In genomic region chr12:51863921-51864700, GRCh38 we compare ENCODE assay signal across 9 cellular contexts. TPM values are rescaled to one million over a fixed set of nuclear protein-coding genes. Genes with fewer than 3 reads are reported as not detected.
DNase-seq lines count a peak whose midpoint lies in the region; ATAC-seq, FAIRE-seq and TF ChIP-seq lines count a peak whose summit lies in the region.
"Had no signal": no experiment of that assay in that cellular context is flagged by ENCODE, and none has a peak within 500 bp of the region (broad histone marks: within the 10 kb centered on the region; RNA-seq: fewer than 3 reads in every experiment).

No MANE protein-coding gene starts in this region.

- DNase-seq in GM23248 (peak; percentile 27), heart right ventricle (no peak), retina (peak; percentile 92), NCI-H1092 (lab: John Stamatoyannopoulos, UW) (no peak), NCI-H345 (lab: John Stamatoyannopoulos, UW) (no peak), HEK293T (ENCODE audit: extremely low spot score) (no peak), H54 (ENCODE audit: insufficient read length, low spot score) (no peak)
- DNase-seq in activated CD8-positive, alpha-beta T cell treated with anti-CD3 and anti-CD28 coated beads for 36 hours: peak; percentile 61

- H3K36me3 ChIP-seq in GM23248 (ENCODE audit: low read depth) (no peaks in the 10 kb centered on the region), heart right ventricle (no peaks in the 10 kb centered on the region)

- no peak overlapping the region for H3K27ac Mint-ChIP-seq in activated CD8-positive, alpha-beta T cell treated with anti-CD3 and anti-CD28 coated beads for 36 hours

- 10 to 11% methylated on average over 45 to 48 of the region's 49 CpGs for WGBS in GM23248 (ENCODE audit: low coverage in 1 of 2, low lambda C conversion rate in 2 of 2, missing lambda C conversion rate in 2 of 2), 2 experiments
- WGBS in heart right ventricle, 2 donors: 9 to 16% methylated on average over 49 of the region's 49 CpGs

- CTCF ChIA-PET in activated CD8-positive, alpha-beta T cell treated with anti-CD3 and anti-CD28 coated beads for 36 hours (lab: Charles Lee): interaction anchor here (1.1 to 2.4 kb wide), 5 partner anchors 10 to 443 kb away, joined by 3 to 20 read pairs (median 5); no protein-coding TSS in a partner anchor
- CTCF ChIA-PET in HEK293T (lab: Yijun Ruan, JAX): interaction anchor here (1.4 kb wide), 1 partner anchor 11 kb away, joined by 4 read pairs; no protein-coding TSS in a partner anchor

- H3K4me3 Mint-ChIP-seq in activated CD8-positive, alpha-beta T cell treated with anti-CD3 and anti-CD28 coated beads for 36 hours: peak overlapping the region; percentile 43

- H3K9me3 ChIP-seq in GM23248 (ENCODE audit: low read depth) (no peaks in the 10 kb centered on the region), heart right ventricle (no peaks in the 10 kb centered on the region)

- H3K27ac ChIP-seq in GM23248 (no peak overlapping the region), heart right ventricle (no peak overlapping the region)

- TF ChIP-seq POLR2A in H54 (IDR thresholded peaks at IDR 0.05; ENCODE audit: low read depth, low read length): no peak

- peak; percentile 84 for ATAC-seq in activated CD8-positive, alpha-beta T cell treated with anti-CD3 and anti-CD28 coated beads for 36 hours
- peak in 7 of 8 donors; percentile 22 to 64 (median 48) for ATAC-seq in heart right ventricle

- in situ Hi-C loops in GM23248 (cut with MboI): no loop called here

- H3K9ac ChIP-seq in GM23248: no peak overlapping the region

- H3K27me3 Mint-ChIP-seq in activated CD8-positive, alpha-beta T cell treated with anti-CD3 and anti-CD28 coated beads for 36 hours: peaks cover 53% of the 10 kb centered on the region

- H3K4me1 ChIP-seq in GM23248 (ENCODE audit: insufficient read depth) (no peaks in the 10 kb centered on the region; the same call in 1 of the 2 replicates), heart right ventricle (peaks cover under 1 to 26% (median 18%) of the 10 kb centered on the region in 9 donors)

- no peaks in the 10 kb centered on the region for H3K79me2 ChIP-seq in GM23248 (ENCODE audit: insufficient read depth)

- no peak for TF ChIP-seq CTCF in activated CD8-positive, alpha-beta T cell treated with anti-CD3 and anti-CD28 coated beads for 36 hours (IDR thresholded peaks at IDR 0.05)
- TF ChIP-seq CTCF in heart right ventricle (IDR thresholded peaks at IDR 0.05): no peak

- no peaks in the 10 kb centered on the region for H3F3A ChIP-seq in GM23248 (ENCODE audit: insufficient read depth)

- peak overlapping the region; percentile 32 for H2AFZ ChIP-seq in GM23248

- H3K36me3 Mint-ChIP-seq in activated CD8-positive, alpha-beta T cell treated with anti-CD3 and anti-CD28 coated beads for 36 hours (ENCODE audit: low read depth): no peaks in the 10 kb centered on the region

- no peaks in the 10 kb centered on the region for H3K9me2 ChIP-seq in GM23248 (ENCODE audit: insufficient read depth)

- intact Hi-C loops in activated CD8-positive, alpha-beta T cell treated with anti-CD3 and anti-CD28 coated beads for 36 hours (cut with micrococcal nuclease): no loop called here
- intact Hi-C loops in heart right ventricle (cut with DNase I): loop anchor here in 1 of 10 donors (5.0 kb wide), 1 partner anchor 442 kb away; the partner anchor contains the start of gene SLC4A8

- peak overlapping the region; percentile 59 for H3K4me2 ChIP-seq in GM23248 (ENCODE audit: unreplicated experiment)

- peaks cover 13% of the 10 kb centered on the region for H3K4me1 Mint-ChIP-seq in activated CD8-positive, alpha-beta T cell treated with anti-CD3 and anti-CD28 coated beads for 36 hours (ENCODE audit: low read depth)

- FAIRE-seq in H54 (lab: Jason Lieb, UNC): no peak

- H3K4me3 ChIP-seq in GM23248 (peak overlapping the region; percentile 53), heart right ventricle (peak overlapping the region in 9 of 10 donors; percentile 34 to 56 (median 49))

- POLR2A ChIA-PET in activated CD8-positive, alpha-beta T cell treated with anti-CD3 and anti-CD28 coated beads for 36 hours (lab: Charles Lee): interaction anchor here (0.7 to 1.3 kb wide), 2 partner anchors 19 to 36 kb away, joined by 3 to 4 read pairs; no protein-coding TSS in a partner anchor
- POLR2A ChIA-PET in HEK293T (lab: Yijun Ruan, JAX): no interaction called here

- no peaks in the 10 kb centered on the region for H4K20me1 ChIP-seq in GM23248 (ENCODE audit: insufficient read depth)

- H3K9me3 Mint-ChIP-seq in activated CD8-positive, alpha-beta T cell treated with anti-CD3 and anti-CD28 coated beads for 36 hours: no peaks in the 10 kb centered on the region

- H3K27me3 ChIP-seq in GM23248 (replicated peaks; ENCODE audit: insufficient read depth) (peaks cover 20% of the 10 kb centered on the region), heart right ventricle (peaks cover 0 to 66% (median 39%) of the 10 kb centered on the region in 7 donors)

TF ChIP-seq in HEK293T, 16 proteins besides CTCF, POLR2A, EP300 and RAD21:
- no peak for TF ChIP-seq PKNOX1 (IDR thresholded peaks at IDR 0.05)
- no peak for TF ChIP-seq SUZ12 (IDR thresholded peaks at IDR 0.05)
- no peak for TF ChIP-seq ARNT (IDR thresholded peaks at IDR 0.05)
- no peak for TF ChIP-seq SP1 (IDR thresholded peaks at IDR 0.05)
- no peak for TF ChIP-seq FOXK2 (IDR thresholded peaks at IDR 0.05)
- TF ChIP-seq HDGF (IDR thresholded peaks at IDR 0.05; ENCODE audit: borderline replicate concordance): no peak
- no peak for TF ChIP-seq NFRKB (IDR thresholded peaks at IDR 0.05)
TF ChIP-seq in HEK293T: peak in this region for 0.

RNA-seq across cellular contexts. Expression of gene FIGNL2, which starts 15.6 kb away (rescaled TPM):
- 0.32 and 0.76 TPM in 2 replicates for total RNA-seq in GM23248 (2014; rRNA removed; shearing (Covaris generic))
- 0.13 and 0.23 TPM in 2 replicates for polyA plus RNA-seq in GM23248 (2016; fragmentation: Nextera tagmentation; extraction: Ambion mirVana)
- under 1 TPM; 0.40 to 0.43 TPM for total RNA-seq in activated CD8-positive, alpha-beta T cell treated with anti-CD3 and anti-CD28 coated beads for 36 hours
- under 1 TPM; 0.24 to 0.69 (median 0.41) TPM for total RNA-seq in heart right ventricle
- polyA plus RNA-seq in heart right ventricle: under 1 TPM; 0.22 TPM

RNA-seq across cellular contexts. Expression of gene ANKRD33, which starts 23.8 kb away (rescaled TPM):
- total RNA-seq in GM23248 (2014; rRNA removed; shearing (Covaris generic)): not detected in 2 replicates
- polyA plus RNA-seq in GM23248 (2016; fragmentation: Nextera tagmentation; extraction: Ambion mirVana) (not detected in 2 replicates), heart right ventricle (under 1 TPM in 1 of 2 donors, not detected in 1; 0.01 TPM)
- total RNA-seq in activated CD8-positive, alpha-beta T cell treated with anti-CD3 and anti-CD28 coated beads for 36 hours: not detected
- total RNA-seq in heart right ventricle: not detected
- total RNA-seq: HT1080 had no signal

RNA-seq across cellular contexts. Expression of gene ACVRL1, which starts 43.2 kb away (rescaled TPM):
- total RNA-seq in GM23248 (2014; rRNA removed; shearing (Covaris generic)): 67.4 and 114 TPM in 2 replicates
- polyA plus RNA-seq in GM23248 (2016; fragmentation: Nextera tagmentation; extraction: Ambion mirVana) (18.9 and 19.1 TPM in 2 replicates), heart right ventricle (10 to 100 TPM; 33.8 to 38.1 TPM)
- not detected for total RNA-seq in activated CD8-positive, alpha-beta T cell treated with anti-CD3 and anti-CD28 coated beads for 36 hours
- total RNA-seq in heart right ventricle: 10 to 100 TPM; 16.6 to 68.0 (median 26.3) TPM

Comparison
In these comparisons a context has a peak if more than half of its experiments do, and no peak if none do; other contexts are left out.
1. DNase-seq: peak in GM23248 (single experiment), activated CD8-positive, alpha-beta T cell treated with anti-CD3 and anti-CD28 coated beads for 36 hours (single experiment) and retina (single experiment); none in heart right ventricle (0 of 2), NCI-H1092 (single experiment), NCI-H345 (single experiment), HEK293T (single experiment) and H54 (single experiment).
2. RNA of gene ACVRL1, which starts 43.2 kb away (total RNA-seq): 67.4 to 114 TPM in GM23248 and 16.6 to 68.0 TPM in heart right ventricle; not detected in activated CD8-positive, alpha-beta T cell treated with anti-CD3 and anti-CD28 coated beads for 36 hours; every median in the first group is over 10 times any median in the second.